In the genomic region with DNA sequence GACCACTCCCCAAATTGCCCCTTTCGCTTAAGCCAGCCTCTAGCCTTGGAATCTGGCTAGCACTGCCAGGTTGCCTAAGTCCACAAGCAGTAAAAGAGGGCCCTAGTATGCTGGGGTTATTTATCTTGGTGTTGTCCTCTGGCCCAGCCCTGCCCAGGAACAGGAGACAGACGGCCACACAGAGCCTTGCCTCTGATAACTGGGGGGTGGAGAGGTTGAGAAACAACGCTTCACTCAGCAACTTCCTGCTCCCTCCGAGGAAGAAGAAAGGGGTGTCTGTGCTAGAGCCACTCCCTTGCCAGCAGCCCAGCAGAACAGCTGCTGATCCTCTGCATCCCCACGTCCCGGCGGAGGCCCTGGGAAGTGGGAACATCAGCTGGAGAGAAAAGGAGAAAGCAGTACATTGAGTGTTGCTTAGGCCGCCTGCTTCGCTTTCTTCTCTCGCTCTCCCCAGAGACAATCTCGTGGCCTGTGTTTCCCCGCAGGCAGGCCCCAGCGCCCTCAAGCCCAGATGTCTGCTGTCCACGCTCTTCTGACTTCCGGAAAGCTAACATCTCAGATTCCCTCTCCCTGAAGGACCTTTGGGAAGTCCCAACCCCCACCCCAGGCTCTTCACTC, we compare ENCODE assay signal across 8 cellular contexts. TPM values are rescaled to one million over a fixed set of nuclear protein-coding genes. Genes with fewer than 3 reads are reported as not detected.
DNase-seq lines count a peak whose midpoint lies in the region; ATAC-seq lines count a peak whose summit lies in the region.

No MANE protein-coding gene starts in this region.

- H3K36me3 ChIP-seq in ectodermal cell (ENCODE audit: control insufficient read depth, insufficient read depth, low read length) (no peaks in the 10 kb centered on the region), muscle layer of colon (ENCODE audit: insufficient read depth, low read length) (no peaks in the 10 kb centered on the region)

- H3K27me3 Mint-ChIP-seq in activated T-cell treated with anti-CD3 and anti-CD28 coated beads, Interleukin-2, amount 50 U/mL, for 72 hours (ENCODE audit: low read depth) = peaks cover 6% of the 10 kb centered on the region

- no peak overlapping the region for H3K4me3 ChIP-seq in ectodermal cell (ENCODE audit: insufficient read depth, low read depth, low read length)
- no peak overlapping the region for H3K4me3 ChIP-seq in muscle layer of colon (ENCODE audit: low read depth in 1 of 2, low read length in 2 of 2)

- H3K4me1 ChIP-seq in ectodermal cell (ENCODE audit: control insufficient read depth, insufficient read depth, low read length) (peaks cover 7% of the 10 kb centered on the region), muscle layer of colon (ENCODE audit: insufficient read depth, low read length) (peaks cover 13% of the 10 kb centered on the region)

- DNase-seq in EH (ENCODE audit: low read depth) (peak; percentile 49), NCI-H2171 (lab: John Stamatoyannopoulos, UW) (peak; percentile 73), NCI-H446 (lab: John Stamatoyannopoulos, UW) (no peak)
- DNase-seq in activated T-cell treated with anti-CD3 and anti-CD28 coated beads, Interleukin-2, amount 50 U/mL, for 72 hours = no peak

- H3K27ac ChIP-seq in ectodermal cell (ENCODE audit: insufficient read depth, low read depth, low read length, poor library complexity, severe bottlenecking) (peak overlapping the region; percentile 68), muscle layer of colon (ENCODE audit: low read depth, low read length) (peak overlapping the region; percentile 7)

- no peak overlapping the region for H3K27ac Mint-ChIP-seq in activated T-cell treated with anti-CD3 and anti-CD28 coated beads, Interleukin-2, amount 50 U/mL, for 72 hours

- H3K36me3 Mint-ChIP-seq in activated T-cell treated with anti-CD3 and anti-CD28 coated beads, Interleukin-2, amount 50 U/mL, for 72 hours (ENCODE audit: insufficient read depth in 2 of 2) = no peaks in the 10 kb centered on the region

- H3K9me3 Mint-ChIP-seq in activated T-cell treated with anti-CD3 and anti-CD28 coated beads, Interleukin-2, amount 50 U/mL, for 72 hours = no peaks in the 10 kb centered on the region

- H3K9me3 ChIP-seq in ectodermal cell (ENCODE audit: control insufficient read depth, low read length) (no peaks in the 10 kb centered on the region), muscle layer of colon (ENCODE audit: low read length) (no peaks in the 10 kb centered on the region)

- no peaks in the 10 kb centered on the region for H3K4me1 Mint-ChIP-seq in activated T-cell treated with anti-CD3 and anti-CD28 coated beads, Interleukin-2, amount 50 U/mL, for 72 hours (ENCODE audit: low read depth)

- H3K9ac ChIP-seq in muscle layer of colon (ENCODE audit: low read length) = no peak overlapping the region

- no peak overlapping the region for H3K4me3 Mint-ChIP-seq in activated T-cell treated with anti-CD3 and anti-CD28 coated beads, Interleukin-2, amount 50 U/mL, for 72 hours

- ATAC-seq in GM21825 (IDR thresholded peaks at IDR 0.05; ENCODE audit: unreplicated experiment) (peak; percentile 83), HG03565 (IDR thresholded peaks at IDR 0.05; ENCODE audit: unreplicated experiment) (no peak)
- ATAC-seq in activated T-cell treated with anti-CD3 and anti-CD28 coated beads, Interleukin-2, amount 50 U/mL, for 72 hours (replicated peaks in 1 of 2) = no peak

- H3K27me3 ChIP-seq in ectodermal cell (ENCODE audit: control insufficient read depth, insufficient read depth, low read length, poor library complexity, severe bottlenecking) (no peaks in the 10 kb centered on the region), muscle layer of colon (ENCODE audit: control insufficient read depth in 1 of 2, insufficient read depth in 2 of 2, low read length in 2 of 2) (no peaks in the 10 kb centered on the region)

- WGBS in ectodermal cell, 2 experiments = 43 to 48% methylated on average over 15 of the region's 15 CpGs

RNA-seq across cellular contexts. Expression of a gene that starts 22.6 kb away (rescaled TPM):
- polyA plus RNA-seq in ectodermal cell (2013, experiment 1 of 4) = 4.1 TPM
- 3.3 TPM for polyA plus RNA-seq in ectodermal cell (2013, experiment 2 of 4)
- 2.8 TPM for polyA plus RNA-seq in ectodermal cell (2013, experiment 3 of 4)
- polyA plus RNA-seq in ectodermal cell (2013, experiment 4 of 4) = 3.4 TPM
- total RNA-seq in activated T-cell treated with anti-CD3 and anti-CD28 coated beads, Interleukin-2, amount 50 U/mL, for 72 hours = under 1 TPM in 1 of 2 donors, not detected in 1; 0.05 TPM

Comparison
In these comparisons a context has a peak if more than half of its experiments do, and no peak if none do; other contexts are left out.
1. DNase-seq: peak in EH (single experiment) and NCI-H2171 (single experiment); none in NCI-H446 (0 of 2) and activated T-cell treated with anti-CD3 and anti-CD28 coated beads, Interleukin-2, amount 50 U/mL, for 72 hours (0 of 2).